Comparison of ENCODE assay signal across 13 cellular contexts in genomic region chr1:216045400-216045799, GRCh38.
DNase-seq lines count a peak whose midpoint lies in the region; ATAC-seq, FAIRE-seq and TF ChIP-seq lines count a peak whose summit lies in the region.
"Had no signal": no experiment of that assay in that cellular context is flagged by ENCODE, and none has a peak within 500 bp of the region (broad histone marks: within the 10 kb centered on the region; RNA-seq: fewer than 3 reads in every experiment).

No MANE protein-coding gene starts in this region.

- TF ChIP-seq EP300 in HepG2 (IDR thresholded peaks at IDR 0.05; ENCODE audit: low read depth in 2 of 2, low read length in 2 of 2) (no peak), HepG2 (CRISPR knock-in tag; IDR thresholded peaks at IDR 0.05; ENCODE audit: borderline replicate concordance) (no peak)

- H3K4me1 ChIP-seq in HepG2 (ENCODE audit: insufficient read depth, low read length) (no peaks in the 10 kb centered on the region), right lobe of liver (no peaks in the 10 kb centered on the region), spleen (no peaks in the 10 kb centered on the region)
- H3K4me1 ChIP-seq: prostate gland had no signal

- FAIRE-seq in HepG2 (lab: Jason Lieb, UNC), result no peak
- no peak for FAIRE-seq in GM19239 (lab: Jason Lieb, UNC)

- ATAC-seq in HepG2 (no peak), right lobe of liver (no peak), HG03108 (IDR thresholded peaks at IDR 0.05; ENCODE audit: unreplicated experiment) (no peak)
- ATAC-seq: T-cell had no signal

- TF ChIP-seq CTCF in HepG2 (CRISPR knock-in tag; IDR thresholded peaks at IDR 0.05) (no peak), right lobe of liver (IDR thresholded peaks at IDR 0.05) (no peak), fibroblast of pulmonary artery (IDR thresholded peaks at IDR 0.05; ENCODE audit: low read length, missing control alignments) (no peak), spleen (IDR thresholded peaks at IDR 0.05 in 8 of 11, conservative IDR thresholded peaks at IDR 0.05 in 3 of 11) (no peak)

- H3K4me3 ChIP-seq in HepG2 (replicated peaks in 1 of 3; ENCODE audit: insufficient read depth in 1 of 3, low read depth in 2 of 3, low read length in 3 of 3), result no peak overlapping the region
- no peak overlapping the region for H3K4me3 ChIP-seq in right lobe of liver
- H3K4me3 ChIP-seq in fibroblast of pulmonary artery (replicated peaks; ENCODE audit: low read depth, low read length), result no peak overlapping the region
- no peak overlapping the region for H3K4me3 ChIP-seq in spleen
- H3K4me3 ChIP-seq: prostate gland had no signal

- H3K36me3 ChIP-seq in HepG2 (replicated peaks in 1 of 2; ENCODE audit: control insufficient read depth in 1 of 2, insufficient read depth in 2 of 2, low read length in 2 of 2) (no peaks in the 10 kb centered on the region), right lobe of liver (no peaks in the 10 kb centered on the region), spleen (no peaks in the 10 kb centered on the region)
- H3K36me3 ChIP-seq: prostate gland had no signal

- in situ Hi-C loops in HepG2 (cut with HindIII; ENCODE audit: extremely low pct_ligation_motif_present, low pct_unique_long_range_greater_than_20kb), result no loop called here

- no peaks in the 10 kb centered on the region for H4K20me1 ChIP-seq in HepG2 (ENCODE audit: insufficient read depth, low read length)

- no peak overlapping the region for H3K4me2 ChIP-seq in HepG2 (ENCODE audit: low read depth, low read length)

- no peak overlapping the region for H3K9ac ChIP-seq in HepG2 (ENCODE audit: insufficient read depth, low read depth, low read length)

- no peak overlapping the region for H2AFZ ChIP-seq in HepG2 (ENCODE audit: low read length)

- DNase-seq in HepG2 (ENCODE audit: low spot score) (no peak), right lobe of liver (no peak), SW 1271 (lab: John Stamatoyannopoulos, UW) (peak; percentile 14 to 23), fibroblast of pulmonary artery (ENCODE audit: low read depth) (peak; percentile 58), NK-92 (lab: John Stamatoyannopoulos, UW; ENCODE audit: unreplicated experiment) (no peak), GM19239 (ENCODE audit: insufficient read length, low spot score) (no peak), spleen (no peak)
- DNase-seq: activated CD4-positive, alpha-beta T cell treated with anti-CD3 and anti-CD28 coated beads, Interleukin-2, amount 10 ng/mL, durations not matched to agents 24 days and 14 days; activated effector memory CD4-positive, alpha-beta T cell treated with Interleukin-2 at 50 U/mL for 16 hours; NCI-H1417; T-cell had no signal

- no peak overlapping the region for H3K27ac ChIP-seq in HepG2 (ENCODE audit: extremely low read length, insufficient read depth, low read length)
- no peak overlapping the region for H3K27ac ChIP-seq in right lobe of liver
- no peak overlapping the region for H3K27ac ChIP-seq in spleen
- H3K27ac ChIP-seq: prostate gland had no signal

- WGBS in HepG2 (ENCODE audit: low lambda C conversion rate), result 7% methylated on average over 1 of the region's 1 CpG
- 100% methylated on average over 1 of the region's 1 CpG for WGBS in right lobe of liver (ENCODE audit: insufficient coverage, low coverage, low lambda C conversion rate, missing lambda C conversion rate)
- 65 to 83% (median 69%) methylated on average over 1 of the region's 1 CpG for WGBS in spleen, 5 donors

- H3K9me3 ChIP-seq in HepG2 (ENCODE audit: low read length), result no peaks in the 10 kb centered on the region
- no peaks in the 10 kb centered on the region for H3K9me3 ChIP-seq in right lobe of liver
- no peaks in the 10 kb centered on the region for H3K9me3 ChIP-seq in spleen
- H3K9me3 ChIP-seq: prostate gland had no signal

- H3K27me3 ChIP-seq in HepG2 (ENCODE audit: control insufficient read depth in 1 of 2, insufficient read depth in 2 of 2, low read length in 2 of 2), result no peaks in the 10 kb centered on the region
- no peaks in the 10 kb centered on the region for H3K27me3 ChIP-seq in right lobe of liver
- H3K27me3 ChIP-seq in spleen (replicated peaks in 1 of 7), result no peaks in the 10 kb centered on the region

- intact Hi-C loops in HepG2 (cut with micrococcal nuclease; ENCODE audit: unreplicated experiment), result no loop called here
- intact Hi-C loops in right lobe of liver (cut with DNase I), result no loop called here
- intact Hi-C loops in spleen (cut with DNase I; ENCODE audit: low total_unique reads), result no loop called here

- TF ChIP-seq POLR2A in HepG2 (IDR thresholded peaks at IDR 0.05; ENCODE audit: insufficient read depth in 1 of 2, low read depth in 2 of 2, low read length in 2 of 2), result no peak
- TF ChIP-seq POLR2A in right lobe of liver (IDR thresholded peaks at IDR 0.05), result no peak
- no peak for TF ChIP-seq POLR2A in spleen (IDR thresholded peaks at IDR 0.05)

- no TSS peak for BruUV-seq in HepG2 (replicated peaks; lab: Mats Ljungman, UMichigan)

- POLR2A ChIA-PET in HepG2 (lab: Yijun Ruan, JAX), result no interaction called here

- no peaks in the 10 kb centered on the region for H3K79me2 ChIP-seq in HepG2 (ENCODE audit: insufficient read depth, low read length)

- CTCF ChIA-PET in HepG2 (lab: Yijun Ruan, JAX; ENCODE audit: low intra/inter-chr PET ratio, low total read pairs), result no interaction called here

- TF ChIP-seq RAD21 in HepG2 (CRISPR knock-in tag; IDR thresholded peaks at IDR 0.05), result no peak

TF ChIP-seq in HepG2, 621 proteins besides CTCF, POLR2A, EP300 and RAD21:
- TF ChIP-seq ATF7 (IDR thresholded peaks at IDR 0.05) (peak; percentile 81), ATF7 (CRISPR knock-in tag; IDR thresholded peaks at IDR 0.05) (no peak), FOXP4 (CRISPR knock-in tag; IDR thresholded peaks at IDR 0.05) (no peak), PITX1 (CRISPR knock-in tag; IDR thresholded peaks at IDR 0.05) (no peak), CREB3 (CRISPR knock-in tag; IDR thresholded peaks at IDR 0.05) (no peak), GZF1 (CRISPR knock-in tag; IDR thresholded peaks at IDR 0.05) (no peak), ZNF317 (CRISPR knock-in tag; IDR thresholded peaks at IDR 0.05) (no peak), ZBTB46 (CRISPR knock-in tag; IDR thresholded peaks at IDR 0.05; ENCODE audit: borderline replicate concordance) (no peak)
TF ChIP-seq in HepG2: peak in this region for 1.

Comparison
In these comparisons a context has a peak if more than half of its experiments do, and no peak if none do; other contexts are left out.
1. DNase-seq: peak in SW 1271 (2 of 2) and fibroblast of pulmonary artery (single experiment); none in HepG2 (single experiment), right lobe of liver (0 of 3), NK-92 (single experiment), GM19239 (single experiment) and spleen (single experiment).